In genomic region chr1:235157150-235157549, GRCh38 we compare ENCODE assay signal across 18 cellular contexts. TPM values are rescaled to one million over a fixed set of nuclear protein-coding genes. Genes with fewer than 3 reads are reported as not detected.
DNase-seq lines count a peak whose midpoint lies in the region; ATAC-seq and TF ChIP-seq lines count a peak whose summit lies in the region.
"Had no signal": no experiment of that assay in that cellular context is flagged by ENCODE, and none has a peak within 500 bp of the region (broad histone marks: within the 10 kb centered on the region; RNA-seq: fewer than 3 reads in every experiment).

No MANE protein-coding gene starts in this region.

- no peak overlapping the region for H3K23ac ChIP-seq in mesendoderm (ENCODE audit: low read length)

- peaks cover 2% of the 10 kb centered on the region; the same call in 1 of the 2 replicates for H3F3A ChIP-seq in DOHH2 (ENCODE audit: control insufficient read depth, insufficient read depth)

- peaks cover 28% of the 10 kb centered on the region for H3K4me1 ChIP-seq in DOHH2 (ENCODE audit: control insufficient read depth, low read length)
- H3K4me1 ChIP-seq in hepatocyte (ENCODE audit: insufficient read depth), result peaks cover 18% of the 10 kb centered on the region
- H3K4me1 ChIP-seq in mesendoderm (ENCODE audit: control insufficient read depth, low read depth, low read length), result no peaks in the 10 kb centered on the region

- DNase-seq in AG09309 (ENCODE audit: low read depth), result no peak
- no peak for DNase-seq in hepatocyte (ENCODE audit: low spot score)
- no peak for DNase-seq in DMS114 treated with DMSO at 0.1 percent for 48 hours (lab: John Stamatoyannopoulos, UW; ENCODE audit: unreplicated experiment)
- no peak for DNase-seq in mesendoderm
- no peak for DNase-seq in midbrain (lab: John Stamatoyannopoulos, UW)
- DNase-seq: 8988T; CD8-positive, alpha-beta memory T cell; COR-L47; DMS153; DMS79; EL; GM23248; KBM-7 had no signal

- no peak overlapping the region for H2BK5ac ChIP-seq in mesendoderm (ENCODE audit: low read length)

- H4K8ac ChIP-seq in mesendoderm (ENCODE audit: low read depth, low read length), result no peak overlapping the region

- H3K9me2 ChIP-seq in DOHH2 (replicated peaks; ENCODE audit: control insufficient read depth, low read length) (no peaks in the 10 kb centered on the region), hepatocyte (replicated peaks; ENCODE audit: insufficient read depth) (no peaks in the 10 kb centered on the region)

- TF ChIP-seq CTCF in AG09309 (IDR thresholded peaks at IDR 0.05; ENCODE audit: control insufficient read depth, insufficient read depth, low read depth, low read length, missing control alignments) (peak; percentile 1), DOHH2 (IDR thresholded peaks at IDR 0.05; ENCODE audit: low read depth, low read length, poor library complexity, severe bottlenecking) (no peak), VCaP (conservative IDR thresholded peaks at IDR 0.05) (no peak), hepatocyte (IDR thresholded peaks at IDR 0.05; ENCODE audit: poor library complexity) (no peak)

- ATAC-seq in HG02970 (IDR thresholded peaks at IDR 0.05; ENCODE audit: low FRiP score, unreplicated experiment), result no peak

- no peak overlapping the region for H3K4ac ChIP-seq in mesendoderm (ENCODE audit: low read depth, low read length)

- no peak overlapping the region for H2AK5ac ChIP-seq in mesendoderm (ENCODE audit: low read length)

- H2BK120ac ChIP-seq in mesendoderm (ENCODE audit: low read depth, low read length), result no peak overlapping the region

- WGBS in hepatocyte (ENCODE audit: low lambda C conversion rate, missing lambda C conversion rate), result 95% methylated on average over 4 of the region's 4 CpGs
- WGBS in mesendoderm (ENCODE audit: extremely low coverage, insufficient coverage, low lambda C conversion rate), result no CpG with 5 or more reads among the region's 4 CpGs

- H4K20me1 ChIP-seq in DOHH2 (ENCODE audit: control insufficient read depth, insufficient read depth, low read depth, low read length) (no peaks in the 10 kb centered on the region), hepatocyte (ENCODE audit: insufficient read depth, poor library complexity, severe bottlenecking) (no peaks in the 10 kb centered on the region)

- H3K4me2 ChIP-seq in DOHH2 (ENCODE audit: low read length) (peak overlapping the region; percentile 3; the same call in 1 of the 2 replicates), hepatocyte (peak overlapping the region; percentile 35), mesendoderm (ENCODE audit: low read length) (no peak overlapping the region)

- no peak overlapping the region for H3K56ac ChIP-seq in mesendoderm (ENCODE audit: low read length)

- H3K4me3 ChIP-seq in AG09309 (ENCODE audit: control insufficient read depth, low read depth, low read length), result no peak overlapping the region
- no peak overlapping the region for H3K4me3 ChIP-seq in DOHH2 (ENCODE audit: low read length)
- H3K4me3 ChIP-seq in hepatocyte, result no peak overlapping the region
- H3K4me3 ChIP-seq in mesendoderm (ENCODE audit: low read length), result no peak overlapping the region
- H3K4me3 ChIP-seq: BLaER1 treated with 17β-estradiol and CSF1 and Interleukin-3, amounts not matched to agents 10 nM and 100 nM; GM23248; HAP-1 had no signal

- H2BK15ac ChIP-seq in mesendoderm (replicated peaks; ENCODE audit: low read depth), result no peak overlapping the region

- H3K79me2 ChIP-seq in DOHH2 (ENCODE audit: control insufficient read depth, low read length), result peaks cover 56% of the 10 kb centered on the region
- peaks cover 29% of the 10 kb centered on the region for H3K79me2 ChIP-seq in hepatocyte
- H3K79me2 ChIP-seq in mesendoderm (ENCODE audit: control insufficient read depth, insufficient read depth, low read length), result peaks cover 11% of the 10 kb centered on the region

- H3K9me3 ChIP-seq in DOHH2 (ENCODE audit: control insufficient read depth, insufficient read depth, low read length), result no peaks in the 10 kb centered on the region
- H3K9me3 ChIP-seq in hepatocyte (ENCODE audit: low read depth), result no peaks in the 10 kb centered on the region
- H3K9me3 ChIP-seq: BLaER1 treated with 17β-estradiol and CSF1 and Interleukin-3, amounts not matched to agents 10 nM and 100 nM; HAP-1 had no signal

- H3K79me1 ChIP-seq in mesendoderm (ENCODE audit: low read length), result peaks cover 6% of the 10 kb centered on the region

- no peak overlapping the region for H3K18ac ChIP-seq in mesendoderm (ENCODE audit: low read length)

- H3K9ac ChIP-seq in mesendoderm (ENCODE audit: low read length), result no peak overlapping the region
- H3K9ac ChIP-seq: GM23248 had no signal

- H3K36me3 ChIP-seq in DOHH2 (ENCODE audit: control insufficient read depth, low read length) (peaks cover 76% of the 10 kb centered on the region), hepatocyte (replicated peaks; ENCODE audit: insufficient read depth, low read depth) (no peaks in the 10 kb centered on the region), mesendoderm (ENCODE audit: control insufficient read depth, insufficient read depth, low read length) (peaks cover 2% of the 10 kb centered on the region)

- H3K27me3 ChIP-seq in DOHH2 (ENCODE audit: control insufficient read depth, low read length) (no peaks in the 10 kb centered on the region), hepatocyte (no peaks in the 10 kb centered on the region), mesendoderm (ENCODE audit: insufficient read depth, low read length, poor library complexity) (no peaks in the 10 kb centered on the region)
- H3K27me3 ChIP-seq: BLaER1 treated with 17β-estradiol and CSF1 and Interleukin-3, amounts not matched to agents 10 nM and 100 nM had no signal

- H3K27ac ChIP-seq in DOHH2 (ENCODE audit: low read depth, low read length), result no peak overlapping the region
- H3K27ac ChIP-seq in VCaP, result peak overlapping the region; percentile 32
- peak overlapping the region; percentile 50 for H3K27ac ChIP-seq in hepatocyte
- H3K27ac ChIP-seq in mesendoderm (ENCODE audit: low read depth, low read length), result no peak overlapping the region
- H3K27ac ChIP-seq: BLaER1 treated with 17β-estradiol and CSF1 and Interleukin-3, amounts not matched to agents 10 nM and 100 nM; GM23248 had no signal

- H2AFZ ChIP-seq in hepatocyte, result no peak overlapping the region
- H2AFZ ChIP-seq: GM23248 had no signal

- no peak overlapping the region for H4K5ac ChIP-seq in mesendoderm (ENCODE audit: low read length)

RNA-seq across cellular contexts. Expression of gene RBM34, which starts 3.9 kb away (rescaled TPM):
- total RNA-seq in hepatocyte, result 75.4 and 80.8 TPM in 2 replicates
- polyA plus RNA-seq in hepatocyte, result 54.4 and 65.7 TPM in 2 replicates
- polyA plus RNA-seq in mesendoderm (2013, experiment 1 of 2), result 145 TPM
- polyA plus RNA-seq in mesendoderm (2013, experiment 2 of 2), result 149 TPM

RNA-seq across cellular contexts. Expression of gene TOMM20, which starts 28.5 kb away (rescaled TPM):
- total RNA-seq in hepatocyte, result 96.4 and 99.6 TPM in 2 replicates
- polyA plus RNA-seq in hepatocyte, result 51.8 and 55.0 TPM in 2 replicates
- 153 TPM for polyA plus RNA-seq in mesendoderm (2013, experiment 1 of 2)
- polyA plus RNA-seq in mesendoderm (2013, experiment 2 of 2), result 146 TPM

Comparison
In these comparisons a context has a peak if more than half of its experiments do, and no peak if none do; other contexts are left out.
1. H3K27ac ChIP-seq: peak in VCaP (single experiment) and hepatocyte (single experiment); none in DOHH2 (single experiment) and mesendoderm (single experiment).